ENCODE assay signal across 8 cellular contexts in the genomic region with DNA sequence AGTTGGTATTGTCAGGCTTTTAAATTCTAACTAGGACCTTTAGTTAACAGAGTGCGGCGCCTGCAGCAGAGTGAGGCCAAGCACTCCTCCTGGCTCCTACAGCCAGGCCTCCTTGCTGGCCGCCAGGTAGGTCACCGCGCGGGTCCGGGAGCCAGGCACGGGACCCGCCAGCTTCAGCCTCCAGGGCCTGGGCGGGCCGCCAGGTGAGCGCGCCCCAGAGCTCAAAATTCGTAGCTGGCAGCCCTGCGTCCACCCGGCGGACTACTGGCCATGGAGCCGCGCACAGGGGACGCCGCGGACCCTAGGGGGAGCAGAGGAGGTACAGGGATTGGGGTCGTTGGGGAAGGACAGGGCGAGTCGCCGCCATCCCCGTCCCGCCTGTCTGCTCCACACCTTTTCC. TPM values are rescaled to one million over a fixed set of nuclear protein-coding genes. Genes with fewer than 3 reads are reported as not detected.
DNase-seq lines count a peak whose midpoint lies in the region; ATAC-seq and TF ChIP-seq lines count a peak whose summit lies in the region.

Gene MAGIX (plus strand): TSS at position 139 of the 400 bp plus-strand sequence. CDS start 132 bp downstream, at position 271.

- H3K27ac Mint-ChIP-seq in stimulated activated naive CD8-positive, alpha-beta T cell treated with anti-CD3 and anti-CD28 coated beads, Interleukin-15, Interleukin-2, amounts not matched to agents 100 ng/mL and 50 ng/mL, for 24 hours = no peak within 1 kb of the TSS
- H3K27ac Mint-ChIP-seq in central memory CD8-positive, alpha-beta T cell (ENCODE audit: low read depth) = peak within 1 kb of the TSS; percentile 91
- peak within 1 kb of the TSS; percentile 91 for H3K27ac Mint-ChIP-seq in mesothelial cell of epicardium

- TF ChIP-seq POLR2A in vagina (IDR thresholded peaks at IDR 0.05) = no peak

- no peaks in the 10 kb centered on the region for H3K27me3 Mint-ChIP-seq in stimulated activated naive CD8-positive, alpha-beta T cell treated with anti-CD3 and anti-CD28 coated beads, Interleukin-15, Interleukin-2, amounts not matched to agents 100 ng/mL and 50 ng/mL, for 24 hours
- no peaks in the 10 kb centered on the region for H3K27me3 Mint-ChIP-seq in central memory CD8-positive, alpha-beta T cell
- H3K27me3 Mint-ChIP-seq in mesothelial cell of epicardium (ENCODE audit: low read depth) = no peaks in the 10 kb centered on the region

- H3K36me3 Mint-ChIP-seq in stimulated activated naive CD8-positive, alpha-beta T cell treated with anti-CD3 and anti-CD28 coated beads, Interleukin-15, Interleukin-2, amounts not matched to agents 100 ng/mL and 50 ng/mL, for 24 hours (ENCODE audit: low read depth) = no peaks in the 10 kb centered on the region
- peaks cover 3% of the 10 kb centered on the region for H3K36me3 Mint-ChIP-seq in central memory CD8-positive, alpha-beta T cell (ENCODE audit: insufficient read depth)
- no peaks in the 10 kb centered on the region for H3K36me3 Mint-ChIP-seq in mesothelial cell of epicardium

- no peaks in the 10 kb centered on the region for H3K9me3 ChIP-seq in vagina

- no peaks in the 10 kb centered on the region for H3K27me3 ChIP-seq in vagina

- intact Hi-C loops in vagina (cut with DNase I) = no loop called here

- TF ChIP-seq CTCF in mesothelial cell of epicardium (IDR thresholded peaks at IDR 0.05; ENCODE audit: unreplicated experiment) (no peak), vagina (IDR thresholded peaks at IDR 0.05) (no peak)

- peak within 1 kb of the TSS; percentile 43 to 44 for H3K4me3 ChIP-seq in vagina

- no peaks in the 10 kb centered on the region for H3K36me3 ChIP-seq in vagina

- H3K4me1 ChIP-seq in vagina = no peaks in the 10 kb centered on the region

- peaks cover 19% of the 10 kb centered on the region for H3K4me1 Mint-ChIP-seq in stimulated activated naive CD8-positive, alpha-beta T cell treated with anti-CD3 and anti-CD28 coated beads, Interleukin-15, Interleukin-2, amounts not matched to agents 100 ng/mL and 50 ng/mL, for 24 hours (ENCODE audit: low read depth)
- peaks cover 29% of the 10 kb centered on the region for H3K4me1 Mint-ChIP-seq in central memory CD8-positive, alpha-beta T cell
- H3K4me1 Mint-ChIP-seq in mesothelial cell of epicardium = peaks cover 16% of the 10 kb centered on the region

- peak within 1 kb of the TSS; percentile 66 for H3K4me3 Mint-ChIP-seq in stimulated activated naive CD8-positive, alpha-beta T cell treated with anti-CD3 and anti-CD28 coated beads, Interleukin-15, Interleukin-2, amounts not matched to agents 100 ng/mL and 50 ng/mL, for 24 hours
- H3K4me3 Mint-ChIP-seq in central memory CD8-positive, alpha-beta T cell = peak within 1 kb of the TSS; percentile 74
- peak within 1 kb of the TSS; percentile 75 for H3K4me3 Mint-ChIP-seq in mesothelial cell of epicardium

- no peak for DNase-seq in stimulated activated naive CD8-positive, alpha-beta T cell treated with anti-CD3 and anti-CD28 coated beads, Interleukin-15, Interleukin-2, amounts not matched to agents 100 U/mL and 50 U/mL, for 24 hours
- no peak for DNase-seq in central memory CD8-positive, alpha-beta T cell (ENCODE audit: low spot score in 2 of 2)
- no peak for DNase-seq in mesothelial cell of epicardium (ENCODE audit: low spot score in 2 of 2, unreplicated experiment in 2 of 2)
- no peak for DNase-seq in vagina (ENCODE audit: extremely low spot score in 2 of 2)
- DNase-seq in NCI-H345 (lab: John Stamatoyannopoulos, UW) = no peak
- no peak for DNase-seq in GF-D8 (lab: John Stamatoyannopoulos, UW)

- peak within 1 kb of the TSS; percentile 97 for H3K27ac ChIP-seq in vagina

- no peak for ATAC-seq in stimulated activated naive CD8-positive, alpha-beta T cell treated with anti-CD3 and anti-CD28 coated beads, Interleukin-15, Interleukin-2, amounts not matched to agents 100 U/mL and 50 U/mL, for 24 hours
- ATAC-seq in central memory CD8-positive, alpha-beta T cell (replicated peaks; ENCODE audit: extremely low read depth, poor library complexity, severe bottlenecking) = no peak
- ATAC-seq in HG02981 (IDR thresholded peaks at IDR 0.05; ENCODE audit: unreplicated experiment) = no peak

- no peaks in the 10 kb centered on the region for H3K9me3 Mint-ChIP-seq in stimulated activated naive CD8-positive, alpha-beta T cell treated with anti-CD3 and anti-CD28 coated beads, Interleukin-15, Interleukin-2, amounts not matched to agents 100 ng/mL and 50 ng/mL, for 24 hours
- H3K9me3 Mint-ChIP-seq in central memory CD8-positive, alpha-beta T cell = no peaks in the 10 kb centered on the region
- H3K9me3 Mint-ChIP-seq in mesothelial cell of epicardium = peaks cover 3% of the 10 kb centered on the region

RNA-seq across cellular contexts. Expression of gene MAGIX, which starts in this region (rescaled TPM):
- total RNA-seq in mesothelial cell of epicardium (6.3 to 7.1 TPM (median 6.4 TPM) in 3 replicates), vagina (2.2 TPM)
